ENCODE assay signal across 1 cellular context in genomic region chr10:119479048-119479394, GRCh38.
TF ChIP-seq lines count a peak whose summit lies in the region.

No MANE protein-coding gene starts in this region.

TF ChIP-seq in HepG2, 621 proteins besides CTCF, POLR2A, EP300 and RAD21 (continued from another document):
- TF ChIP-seq ZNF18 (CRISPR knock-in tag; IDR thresholded peaks at IDR 0.05; ENCODE audit: insufficient replicate concordance) (no peak), CEBPG (CRISPR knock-in tag; IDR thresholded peaks at IDR 0.05) (no peak), TARDBP (CRISPR knock-in tag; IDR thresholded peaks at IDR 0.05) (no peak), GTF2F1 (IDR thresholded peaks at IDR 0.05; ENCODE audit: low read length) (no peak), ZNF510 (CRISPR knock-in tag; IDR thresholded peaks at IDR 0.05; ENCODE audit: low read depth) (no peak), ZNF792 (CRISPR knock-in tag; IDR thresholded peaks at IDR 0.05) (no peak), SNAPC2 (CRISPR knock-in tag; IDR thresholded peaks at IDR 0.05) (no peak), RBAK (CRISPR knock-in tag; IDR thresholded peaks at IDR 0.05) (no peak)
- TF ChIP-seq, protein P1, sequence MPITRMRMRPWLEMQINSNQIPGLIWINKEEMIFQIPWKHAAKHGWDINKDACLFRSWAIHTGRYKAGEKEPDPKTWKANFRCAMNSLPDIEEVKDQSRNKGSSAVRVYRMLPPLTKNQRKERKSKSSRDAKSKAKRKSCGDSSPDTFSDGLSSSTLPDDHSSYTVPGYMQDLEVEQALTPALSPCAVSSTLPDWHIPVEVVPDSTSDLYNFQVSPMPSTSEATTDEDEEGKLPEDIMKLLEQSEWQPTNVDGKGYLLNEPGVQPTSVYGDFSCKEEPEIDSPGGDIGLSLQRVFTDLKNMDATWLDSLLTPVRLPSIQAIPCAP (CRISPR knock-in tag; IDR thresholded peaks at IDR 0.05; ENCODE audit: low read depth), result no peak
